ENCODE assay signal across 1 cellular context in the genomic region with DNA sequence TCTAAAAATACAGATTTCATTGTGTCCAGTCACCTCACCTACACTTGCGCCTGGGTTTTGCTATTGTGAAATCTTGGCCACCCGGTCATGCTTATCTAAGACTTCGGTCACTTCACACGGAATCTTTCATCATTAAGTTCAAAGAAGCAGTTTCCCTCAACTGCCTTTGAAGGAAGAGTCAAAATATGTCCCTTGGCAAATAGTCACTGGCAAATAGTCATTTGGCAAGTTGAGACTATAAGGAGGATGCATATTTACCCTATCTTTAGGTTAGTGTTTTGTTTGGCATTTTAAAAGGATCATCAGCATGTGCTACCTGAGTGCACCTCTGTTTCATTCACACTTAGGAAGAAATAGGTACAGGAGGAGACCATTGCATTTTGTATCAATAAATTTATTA.
TF ChIP-seq lines count a peak whose summit lies in the region.

No MANE protein-coding gene starts in this region.

TF ChIP-seq in HepG2, 621 proteins besides CTCF, POLR2A, EP300 and RAD21 (continued from another document and continues in another):
- TF ChIP-seq, protein P1, sequence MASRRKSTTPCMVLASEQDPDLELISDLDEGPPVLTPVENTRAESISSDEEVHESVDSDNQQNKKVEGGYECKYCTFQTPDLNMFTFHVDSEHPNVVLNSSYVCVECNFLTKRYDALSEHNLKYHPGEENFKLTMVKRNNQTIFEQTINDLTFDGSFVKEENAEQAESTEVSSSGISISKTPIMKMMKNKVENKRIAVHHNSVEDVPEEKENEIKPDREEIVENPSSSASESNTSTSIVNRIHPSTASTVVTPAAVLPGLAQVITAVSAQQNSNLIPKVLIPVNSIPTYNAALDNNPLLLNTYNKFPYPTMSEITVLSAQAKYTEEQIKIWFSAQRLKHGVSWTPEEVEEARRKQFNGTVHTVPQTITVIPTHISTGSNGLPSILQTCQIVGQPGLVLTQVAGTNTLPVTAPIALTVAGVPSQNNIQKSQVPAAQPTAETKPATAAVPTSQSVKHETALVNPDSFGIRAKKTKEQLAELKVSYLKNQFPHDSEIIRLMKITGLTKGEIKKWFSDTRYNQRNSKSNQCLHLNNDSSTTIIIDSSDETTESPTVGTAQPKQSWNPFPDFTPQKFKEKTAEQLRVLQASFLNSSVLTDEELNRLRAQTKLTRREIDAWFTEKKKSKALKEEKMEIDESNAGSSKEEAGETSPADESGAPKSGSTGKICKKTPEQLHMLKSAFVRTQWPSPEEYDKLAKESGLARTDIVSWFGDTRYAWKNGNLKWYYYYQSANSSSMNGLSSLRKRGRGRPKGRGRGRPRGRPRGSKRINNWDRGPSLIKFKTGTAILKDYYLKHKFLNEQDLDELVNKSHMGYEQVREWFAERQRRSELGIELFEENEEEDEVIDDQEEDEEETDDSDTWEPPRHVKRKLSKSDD (CRISPR knock-in tag; IDR thresholded peaks at IDR 0.05; ENCODE audit: low read depth), result peak; percentile 62; the same call in 1 of the 2 replicates
- TF ChIP-seq SMAD1 (CRISPR knock-in tag; IDR thresholded peaks at IDR 0.05; ENCODE audit: borderline replicate concordance, low read depth) (no peak), ZFP36L2 (CRISPR knock-in tag; IDR thresholded peaks at IDR 0.05) (no peak), YEATS2 (CRISPR knock-in tag; IDR thresholded peaks at IDR 0.05; ENCODE audit: borderline replicate concordance) (peak; percentile 77; the same call in 1 of the 2 replicates), ZNF75D (CRISPR knock-in tag; IDR thresholded peaks at IDR 0.05; ENCODE audit: borderline replicate concordance) (no peak), THAP11 (CRISPR knock-in tag; IDR thresholded peaks at IDR 0.05) (peak; percentile 83), ZNF317 (CRISPR knock-in tag; IDR thresholded peaks at IDR 0.05) (0 out of 2 replicates have a peak, but pooled peaks have one; percentile 52), GZF1 (CRISPR knock-in tag; IDR thresholded peaks at IDR 0.05) (no peak), PPARG (CRISPR knock-in tag; conservative IDR thresholded peaks at IDR 0.05) (peak; percentile 75), ZNF441 (CRISPR knock-in tag; IDR thresholded peaks at IDR 0.05; ENCODE audit: borderline replicate concordance) (no peak), LCORL (IDR thresholded peaks at IDR 0.05) (peak; percentile 56; the same call in 1 of the 2 replicates), LCORL (CRISPR knock-in tag; IDR thresholded peaks at IDR 0.05) (peak; percentile 85), RNF2 (conservative IDR thresholded peaks at IDR 0.05; ENCODE audit: low read depth) (0 out of 2 replicates have a peak, but pooled peaks have one; percentile 43), ZNF737 (CRISPR knock-in tag; IDR thresholded peaks at IDR 0.05; ENCODE audit: borderline replicate concordance) (no peak), ZNF558 (CRISPR knock-in tag; IDR thresholded peaks at IDR 0.05; ENCODE audit: borderline replicate concordance) (no peak), RFX3 (CRISPR knock-in tag; IDR thresholded peaks at IDR 0.05) (0 out of 2 replicates have a peak, but pooled peaks have one; percentile 27), MATR3 (CRISPR knock-in tag; IDR thresholded peaks at IDR 0.05) (no peak), ZKSCAN8 (CRISPR knock-in tag; IDR thresholded peaks at IDR 0.05; ENCODE audit: borderline replicate concordance) (peak; percentile 93; the same call in 1 of the 2 replicates), FOXC1 (CRISPR knock-in tag; IDR thresholded peaks at IDR 0.05; ENCODE audit: borderline replicate concordance) (no peak), SOX5 (CRISPR knock-in tag; IDR thresholded peaks at IDR 0.05; ENCODE audit: borderline replicate concordance) (peak; percentile 96), ZNF296 (CRISPR knock-in tag; conservative IDR thresholded peaks at IDR 0.05) (no peak), TAF1 (CRISPR knock-in tag; IDR thresholded peaks at IDR 0.05) (no peak), RBM39 (IDR thresholded peaks at IDR 0.05; ENCODE audit: low read depth, low read length, poor library complexity, severe bottlenecking) (no peak), FOXK1 (CRISPR knock-in tag; IDR thresholded peaks at IDR 0.05; ENCODE audit: borderline replicate concordance, low read depth) (peak; percentile 91; the same call in 1 of the 2 replicates), ZNF772 (CRISPR knock-in tag; IDR thresholded peaks at IDR 0.05) (peak; percentile 55; the same call in 1 of the 2 replicates), ZKSCAN1 (IDR thresholded peaks at IDR 0.05; ENCODE audit: low read length) (no peak), ZBTB42 (CRISPR knock-in tag; IDR thresholded peaks at IDR 0.05) (no peak), ZNF670 (CRISPR knock-in tag; IDR thresholded peaks at IDR 0.05; ENCODE audit: borderline replicate concordance) (no peak)
- TF ChIP-seq, protein P2, sequence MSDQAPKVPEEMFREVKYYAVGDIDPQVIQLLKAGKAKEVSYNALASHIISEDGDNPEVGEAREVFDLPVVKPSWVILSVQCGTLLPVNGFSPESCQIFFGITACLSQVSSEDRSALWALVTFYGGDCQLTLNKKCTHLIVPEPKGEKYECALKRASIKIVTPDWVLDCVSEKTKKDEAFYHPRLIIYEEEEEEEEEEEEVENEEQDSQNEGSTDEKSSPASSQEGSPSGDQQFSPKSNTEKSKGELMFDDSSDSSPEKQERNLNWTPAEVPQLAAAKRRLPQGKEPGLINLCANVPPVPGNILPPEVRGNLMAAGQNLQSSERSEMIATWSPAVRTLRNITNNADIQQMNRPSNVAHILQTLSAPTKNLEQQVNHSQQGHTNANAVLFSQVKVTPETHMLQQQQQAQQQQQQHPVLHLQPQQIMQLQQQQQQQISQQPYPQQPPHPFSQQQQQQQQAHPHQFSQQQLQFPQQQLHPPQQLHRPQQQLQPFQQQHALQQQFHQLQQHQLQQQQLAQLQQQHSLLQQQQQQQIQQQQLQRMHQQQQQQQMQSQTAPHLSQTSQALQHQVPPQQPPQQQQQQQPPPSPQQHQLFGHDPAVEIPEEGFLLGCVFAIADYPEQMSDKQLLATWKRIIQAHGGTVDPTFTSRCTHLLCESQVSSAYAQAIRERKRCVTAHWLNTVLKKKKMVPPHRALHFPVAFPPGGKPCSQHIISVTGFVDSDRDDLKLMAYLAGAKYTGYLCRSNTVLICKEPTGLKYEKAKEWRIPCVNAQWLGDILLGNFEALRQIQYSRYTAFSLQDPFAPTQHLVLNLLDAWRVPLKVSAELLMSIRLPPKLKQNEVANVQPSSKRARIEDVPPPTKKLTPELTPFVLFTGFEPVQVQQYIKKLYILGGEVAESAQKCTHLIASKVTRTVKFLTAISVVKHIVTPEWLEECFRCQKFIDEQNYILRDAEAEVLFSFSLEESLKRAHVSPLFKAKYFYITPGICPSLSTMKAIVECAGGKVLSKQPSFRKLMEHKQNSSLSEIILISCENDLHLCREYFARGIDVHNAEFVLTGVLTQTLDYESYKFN (CRISPR knock-in tag; conservative IDR thresholded peaks at IDR 0.05), result peak; percentile 94
- TF ChIP-seq, protein P3, sequence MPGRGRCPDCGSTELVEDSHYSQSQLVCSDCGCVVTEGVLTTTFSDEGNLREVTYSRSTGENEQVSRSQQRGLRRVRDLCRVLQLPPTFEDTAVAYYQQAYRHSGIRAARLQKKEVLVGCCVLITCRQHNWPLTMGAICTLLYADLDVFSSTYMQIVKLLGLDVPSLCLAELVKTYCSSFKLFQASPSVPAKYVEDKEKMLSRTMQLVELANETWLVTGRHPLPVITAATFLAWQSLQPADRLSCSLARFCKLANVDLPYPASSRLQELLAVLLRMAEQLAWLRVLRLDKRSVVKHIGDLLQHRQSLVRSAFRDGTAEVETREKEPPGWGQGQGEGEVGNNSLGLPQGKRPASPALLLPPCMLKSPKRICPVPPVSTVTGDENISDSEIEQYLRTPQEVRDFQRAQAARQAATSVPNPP (CRISPR knock-in tag; IDR thresholded peaks at IDR 0.05), result no peak
- TF ChIP-seq, protein P4, sequence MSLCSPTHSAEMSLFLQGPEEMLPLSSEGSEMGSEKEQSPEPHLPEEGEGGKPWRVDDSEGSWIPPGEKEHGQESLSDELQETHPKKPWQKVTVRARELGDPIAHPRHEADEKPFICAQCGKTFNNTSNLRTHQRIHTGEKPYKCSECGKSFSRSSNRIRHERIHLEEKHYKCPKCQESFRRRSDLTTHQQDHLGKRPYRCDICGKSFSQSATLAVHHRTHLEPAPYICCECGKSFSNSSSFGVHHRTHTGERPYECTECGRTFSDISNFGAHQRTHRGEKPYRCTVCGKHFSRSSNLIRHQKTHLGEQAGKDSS (CRISPR knock-in tag; IDR thresholded peaks at IDR 0.05; ENCODE audit: borderline replicate concordance, low read depth), result no peak
- TF ChIP-seq, protein P5, sequence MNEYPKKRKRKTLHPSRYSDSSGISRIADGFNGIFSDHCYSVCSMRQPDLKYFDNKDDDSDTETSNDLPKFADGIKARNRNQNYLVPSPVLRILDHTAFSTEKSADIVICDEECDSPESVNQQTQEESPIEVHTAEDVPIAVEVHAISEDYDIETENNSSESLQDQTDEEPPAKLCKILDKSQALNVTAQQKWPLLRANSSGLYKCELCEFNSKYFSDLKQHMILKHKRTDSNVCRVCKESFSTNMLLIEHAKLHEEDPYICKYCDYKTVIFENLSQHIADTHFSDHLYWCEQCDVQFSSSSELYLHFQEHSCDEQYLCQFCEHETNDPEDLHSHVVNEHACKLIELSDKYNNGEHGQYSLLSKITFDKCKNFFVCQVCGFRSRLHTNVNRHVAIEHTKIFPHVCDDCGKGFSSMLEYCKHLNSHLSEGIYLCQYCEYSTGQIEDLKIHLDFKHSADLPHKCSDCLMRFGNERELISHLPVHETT (CRISPR knock-in tag; conservative IDR thresholded peaks at IDR 0.05), result no peak; the same call in 1 of the 2 replicates
- TF ChIP-seq, protein P6, sequence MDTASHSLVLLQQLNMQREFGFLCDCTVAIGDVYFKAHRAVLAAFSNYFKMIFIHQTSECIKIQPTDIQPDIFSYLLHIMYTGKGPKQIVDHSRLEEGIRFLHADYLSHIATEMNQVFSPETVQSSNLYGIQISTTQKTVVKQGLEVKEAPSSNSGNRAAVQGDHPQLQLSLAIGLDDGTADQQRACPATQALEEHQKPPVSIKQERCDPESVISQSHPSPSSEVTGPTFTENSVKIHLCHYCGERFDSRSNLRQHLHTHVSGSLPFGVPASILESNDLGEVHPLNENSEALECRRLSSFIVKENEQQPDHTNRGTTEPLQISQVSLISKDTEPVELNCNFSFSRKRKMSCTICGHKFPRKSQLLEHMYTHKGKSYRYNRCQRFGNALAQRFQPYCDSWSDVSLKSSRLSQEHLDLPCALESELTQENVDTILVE (CRISPR knock-in tag; IDR thresholded peaks at IDR 0.05), result peak; percentile 83
- TF ChIP-seq, protein P7, sequence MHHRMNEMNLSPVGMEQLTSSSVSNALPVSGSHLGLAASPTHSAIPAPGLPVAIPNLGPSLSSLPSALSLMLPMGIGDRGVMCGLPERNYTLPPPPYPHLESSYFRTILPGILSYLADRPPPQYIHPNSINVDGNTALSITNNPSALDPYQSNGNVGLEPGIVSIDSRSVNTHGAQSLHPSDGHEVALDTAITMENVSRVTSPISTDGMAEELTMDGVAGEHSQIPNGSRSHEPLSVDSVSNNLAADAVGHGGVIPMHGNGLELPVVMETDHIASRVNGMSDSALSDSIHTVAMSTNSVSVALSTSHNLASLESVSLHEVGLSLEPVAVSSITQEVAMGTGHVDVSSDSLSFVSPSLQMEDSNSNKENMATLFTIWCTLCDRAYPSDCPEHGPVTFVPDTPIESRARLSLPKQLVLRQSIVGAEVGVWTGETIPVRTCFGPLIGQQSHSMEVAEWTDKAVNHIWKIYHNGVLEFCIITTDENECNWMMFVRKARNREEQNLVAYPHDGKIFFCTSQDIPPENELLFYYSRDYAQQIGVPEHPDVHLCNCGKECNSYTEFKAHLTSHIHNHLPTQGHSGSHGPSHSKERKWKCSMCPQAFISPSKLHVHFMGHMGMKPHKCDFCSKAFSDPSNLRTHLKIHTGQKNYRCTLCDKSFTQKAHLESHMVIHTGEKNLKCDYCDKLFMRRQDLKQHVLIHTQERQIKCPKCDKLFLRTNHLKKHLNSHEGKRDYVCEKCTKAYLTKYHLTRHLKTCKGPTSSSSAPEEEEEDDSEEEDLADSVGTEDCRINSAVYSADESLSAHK (CRISPR knock-in tag; IDR thresholded peaks at IDR 0.05; ENCODE audit: borderline replicate concordance), result no peak
- TF ChIP-seq, protein P8, sequence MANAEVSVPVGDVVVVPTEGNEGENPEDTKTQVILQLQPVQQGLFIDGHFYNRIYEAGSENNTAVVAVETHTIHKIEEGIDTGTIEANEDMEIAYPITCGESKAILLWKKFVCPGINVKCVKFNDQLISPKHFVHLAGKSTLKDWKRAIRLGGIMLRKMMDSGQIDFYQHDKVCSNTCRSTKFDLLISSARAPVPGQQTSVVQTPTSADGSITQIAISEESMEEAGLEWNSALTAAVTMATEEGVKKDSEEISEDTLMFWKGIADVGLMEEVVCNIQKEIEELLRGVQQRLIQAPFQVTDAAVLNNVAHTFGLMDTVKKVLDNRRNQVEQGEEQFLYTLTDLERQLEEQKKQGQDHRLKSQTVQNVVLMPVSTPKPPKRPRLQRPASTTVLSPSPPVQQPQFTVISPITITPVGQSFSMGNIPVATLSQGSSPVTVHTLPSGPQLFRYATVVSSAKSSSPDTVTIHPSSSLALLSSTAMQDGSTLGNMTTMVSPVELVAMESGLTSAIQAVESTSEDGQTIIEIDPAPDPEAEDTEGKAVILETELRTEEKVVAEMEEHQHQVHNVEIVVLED (CRISPR knock-in tag; IDR thresholded peaks at IDR 0.05; ENCODE audit: borderline replicate concordance), result no peak; the same call in 1 of the 2 replicates
- TF ChIP-seq, protein P9, sequence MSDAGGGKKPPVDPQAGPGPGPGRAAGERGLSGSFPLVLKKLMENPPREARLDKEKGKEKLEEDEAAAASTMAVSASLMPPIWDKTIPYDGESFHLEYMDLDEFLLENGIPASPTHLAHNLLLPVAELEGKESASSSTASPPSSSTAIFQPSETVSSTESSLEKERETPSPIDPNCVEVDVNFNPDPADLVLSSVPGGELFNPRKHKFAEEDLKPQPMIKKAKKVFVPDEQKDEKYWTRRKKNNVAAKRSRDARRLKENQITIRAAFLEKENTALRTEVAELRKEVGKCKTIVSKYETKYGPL (CRISPR knock-in tag; IDR thresholded peaks at IDR 0.05), result no peak
- TF ChIP-seq, protein P10, sequence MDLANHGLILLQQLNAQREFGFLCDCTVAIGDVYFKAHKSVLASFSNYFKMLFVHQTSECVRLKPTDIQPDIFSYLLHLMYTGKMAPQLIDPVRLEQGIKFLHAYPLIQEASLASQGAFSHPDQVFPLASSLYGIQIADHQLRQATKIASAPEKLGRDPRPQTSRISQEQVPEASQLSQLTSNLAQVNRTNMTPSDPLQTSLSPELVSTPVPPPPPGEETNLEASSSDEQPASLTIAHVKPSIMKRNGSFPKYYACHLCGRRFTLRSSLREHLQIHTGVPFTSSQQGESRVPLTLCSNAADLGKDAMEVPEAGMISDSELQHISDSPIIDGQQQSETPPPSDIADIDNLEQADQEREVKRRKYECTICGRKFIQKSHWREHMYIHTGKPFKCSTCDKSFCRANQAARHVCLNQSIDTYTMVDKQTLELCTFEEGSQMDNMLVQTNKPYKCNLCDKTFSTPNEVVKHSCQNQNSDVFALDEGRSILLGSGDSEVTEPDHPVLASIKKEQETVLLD (CRISPR knock-in tag; IDR thresholded peaks at IDR 0.05; ENCODE audit: low read depth), result no peak
- TF ChIP-seq, protein P11, sequence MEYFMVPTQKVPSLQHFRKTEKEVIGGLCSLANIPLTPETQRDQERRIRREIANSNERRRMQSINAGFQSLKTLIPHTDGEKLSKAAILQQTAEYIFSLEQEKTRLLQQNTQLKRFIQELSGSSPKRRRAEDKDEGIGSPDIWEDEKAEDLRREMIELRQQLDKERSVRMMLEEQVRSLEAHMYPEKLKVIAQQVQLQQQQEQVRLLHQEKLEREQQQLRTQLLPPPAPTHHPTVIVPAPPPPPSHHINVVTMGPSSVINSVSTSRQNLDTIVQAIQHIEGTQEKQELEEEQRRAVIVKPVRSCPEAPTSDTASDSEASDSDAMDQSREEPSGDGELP (IDR thresholded peaks at IDR 0.05; ENCODE audit: borderline replicate concordance, low read depth), result peak; percentile 80
